In the genomic region with DNA sequence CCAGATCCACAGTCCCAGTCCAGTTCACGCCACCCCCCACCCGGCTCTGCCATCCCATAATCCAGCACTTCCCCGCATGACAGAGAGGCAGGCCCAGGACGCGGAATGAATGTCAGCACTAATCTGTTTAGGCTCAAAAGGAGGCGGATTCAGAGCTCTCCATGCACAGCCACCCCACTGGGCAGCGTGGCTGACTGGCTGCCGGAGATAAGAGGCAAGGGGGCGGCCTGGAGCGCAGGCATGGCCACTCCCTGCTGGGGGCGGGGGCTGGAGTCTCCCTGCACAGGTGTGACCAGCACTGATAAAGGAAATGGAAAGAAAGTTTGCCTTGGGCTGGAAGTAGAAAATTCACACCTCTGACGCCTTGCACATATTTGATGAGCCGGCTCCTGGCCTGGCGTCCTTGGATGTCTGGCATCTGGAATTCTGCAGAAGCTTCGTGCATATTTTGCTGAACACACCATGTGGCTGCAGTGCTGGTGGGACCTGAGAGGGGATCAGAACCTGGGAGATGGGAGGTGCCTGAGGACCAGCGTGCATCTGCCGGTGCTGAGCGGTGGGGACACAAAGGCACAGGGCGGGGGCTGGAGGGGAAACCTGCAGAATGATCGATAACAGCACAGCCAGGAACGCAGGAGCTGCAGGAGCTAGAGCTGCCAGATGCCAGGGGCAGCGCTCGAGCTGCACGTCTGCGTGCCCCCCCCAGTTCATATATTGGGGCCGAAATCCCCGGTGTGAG, we compare ENCODE assay signal across 18 cellular contexts.
DNase-seq lines count a peak whose midpoint lies in the region; ATAC-seq and TF ChIP-seq lines count a peak whose summit lies in the region.
"Had no signal": no experiment of that assay in that cellular context is flagged by ENCODE, and none has a peak within 500 bp of the region (broad histone marks: within the 10 kb centered on the region; RNA-seq: fewer than 3 reads in every experiment).

No MANE protein-coding gene starts in this region.

- H3K36me3 ChIP-seq in GM23338 (ENCODE audit: insufficient read depth) (no peaks in the 10 kb centered on the region), osteoblast (ENCODE audit: insufficient read depth, low read length) (no peaks in the 10 kb centered on the region), spleen (no peaks in the 10 kb centered on the region), OCI-LY7 (ENCODE audit: insufficient read depth, low read length) (no peaks in the 10 kb centered on the region)
- H3K36me3 ChIP-seq: Peyer's patch had no signal

- H3K27ac Mint-ChIP-seq in GM23338: no peak overlapping the region; the same call in 1 of the 2 replicates
- no peak overlapping the region for H3K27ac Mint-ChIP-seq in endothelial cell (ENCODE audit: unreplicated experiment)
- H3K27ac Mint-ChIP-seq: activated CD8-positive, alpha-beta memory T cell treated with anti-CD3 and anti-CD28 coated beads, Interleukin-2, amount 10 ng/mL, durations not matched to agents 7 days and 5 days had no signal

- H4K20me1 ChIP-seq in GM23338 (replicated peaks; ENCODE audit: insufficient read depth) (no peaks in the 10 kb centered on the region), osteoblast (ENCODE audit: insufficient read depth, low read length) (peaks cover 3% of the 10 kb centered on the region), OCI-LY7 (ENCODE audit: insufficient read depth, low read length) (no peaks in the 10 kb centered on the region)

- H3K79me2 ChIP-seq in GM23338 (replicated peaks; ENCODE audit: insufficient read depth) (no peaks in the 10 kb centered on the region; the same call in 1 of the 2 replicates), osteoblast (ENCODE audit: insufficient read depth, low read length) (no peaks in the 10 kb centered on the region), OCI-LY7 (ENCODE audit: insufficient read depth, low read depth, low read length) (no peaks in the 10 kb centered on the region)

- no TSS peak for BruUV-seq in OCI-LY7 (replicated peaks; lab: Mats Ljungman, UMichigan)

- CTCF ChIA-PET in OCI-LY7 (lab: Charles Lee; ENCODE audit: unreplicated experiment): no interaction called here

- no peaks in the 10 kb centered on the region; the same call in 2 of the 3 replicates for H3K9me3 Mint-ChIP-seq in GM23338
- no peaks in the 10 kb centered on the region for H3K9me3 Mint-ChIP-seq in endothelial cell (ENCODE audit: unreplicated experiment)
- H3K9me3 Mint-ChIP-seq: T-cell had no signal

- H3K9me3 ChIP-seq in osteoblast (ENCODE audit: low read depth, low read length): no peaks in the 10 kb centered on the region
- H3K9me3 ChIP-seq in spleen: no peaks in the 10 kb centered on the region
- H3K9me3 ChIP-seq in OCI-LY7 (ENCODE audit: low read length): no peaks in the 10 kb centered on the region
- H3K9me3 ChIP-seq: Peyer's patch had no signal

- H2AFZ ChIP-seq in GM23338 (no peak overlapping the region), osteoblast (ENCODE audit: low read length) (no peak overlapping the region), OCI-LY7 (ENCODE audit: low read length) (no peak overlapping the region)

- H3F3A ChIP-seq in GM23338 (replicated peaks; ENCODE audit: low read depth): no peaks in the 10 kb centered on the region

- H3K4me1 Mint-ChIP-seq in GM23338 (peaks cover 54% of the 10 kb centered on the region), endothelial cell (ENCODE audit: unreplicated experiment) (no peaks in the 10 kb centered on the region)
- H3K4me1 Mint-ChIP-seq: activated CD8-positive, alpha-beta memory T cell treated with anti-CD3 and anti-CD28 coated beads, Interleukin-2, amount 10 ng/mL, durations not matched to agents 7 days and 5 days; T-cell had no signal

- no peak overlapping the region for H3K27ac ChIP-seq in GM23338 (ENCODE audit: low read depth)
- H3K27ac ChIP-seq in osteoblast (ENCODE audit: low read depth, low read length): no peak overlapping the region
- H3K27ac ChIP-seq in spleen: no peak overlapping the region
- H3K27ac ChIP-seq in OCI-LY7 (ENCODE audit: low read depth, low read length, poor library complexity, severe bottlenecking): no peak overlapping the region
- H3K27ac ChIP-seq: coronary artery, Peyer's patch had no signal

- H3K27me3 ChIP-seq in GM23338 (ENCODE audit: insufficient read depth) (no peaks in the 10 kb centered on the region), osteoblast (ENCODE audit: insufficient read depth, low read length) (peaks cover 10% of the 10 kb centered on the region), spleen (replicated peaks in 1 of 7) (peaks cover 0 to 52% (median 0%) of the 10 kb centered on the region in 7 donors)
- H3K27me3 ChIP-seq: Peyer's patch had no signal

- H3K9me2 ChIP-seq in GM23338 (ENCODE audit: insufficient read depth) (peaks cover 10% of the 10 kb centered on the region), OCI-LY7 (ENCODE audit: insufficient read depth, low read length) (no peaks in the 10 kb centered on the region)

- TF ChIP-seq POLR2A in spleen (IDR thresholded peaks at IDR 0.05): no peak

- peaks cover 18% of the 10 kb centered on the region; the same call in 1 of the 2 replicates for H3K4me1 ChIP-seq in GM23338 (ENCODE audit: insufficient read depth)
- H3K4me1 ChIP-seq in osteoblast (ENCODE audit: insufficient read depth, low read length): no peaks in the 10 kb centered on the region
- no peaks in the 10 kb centered on the region for H3K4me1 ChIP-seq in spleen
- H3K4me1 ChIP-seq in OCI-LY7 (ENCODE audit: insufficient read depth, low read length, poor library complexity, severe bottlenecking): no peaks in the 10 kb centered on the region
- H3K4me1 ChIP-seq: Peyer's patch had no signal

- H3K4me3 Mint-ChIP-seq in GM23338 (peak overlapping the region; percentile 21; the same call in 2 of the 3 replicates), endothelial cell (ENCODE audit: unreplicated experiment) (no peak overlapping the region)
- H3K4me3 Mint-ChIP-seq: activated CD8-positive, alpha-beta memory T cell treated with anti-CD3 and anti-CD28 coated beads, Interleukin-2, amount 10 ng/mL, durations not matched to agents 7 days and 5 days; T-cell had no signal

- TF ChIP-seq CTCF in GM23338 (conservative IDR thresholded peaks at IDR 0.05; ENCODE audit: low read depth in 2 of 2) (0 out of 4 replicates have a peak, but pooled peaks of 1 of the 2 experiments have one; percentile 4), endothelial cell (IDR thresholded peaks at IDR 0.05; ENCODE audit: unreplicated experiment) (no peak), osteoblast (IDR thresholded peaks at IDR 0.05; ENCODE audit: extremely low read depth, low read depth, low read length) (no peak), spleen (IDR thresholded peaks at IDR 0.05 in 8 of 11, conservative IDR thresholded peaks at IDR 0.05 in 3 of 11) (no peak), OCI-LY7 (conservative IDR thresholded peaks at IDR 0.05; ENCODE audit: low read length) (no peak)

- WGBS in spleen, 5 donors: 40 to 68% (median 49%) methylated on average over 21 to 27 of the region's 27 CpGs

- peak; percentile 90 for ATAC-seq in GM23338
- ATAC-seq: activated CD8-positive, alpha-beta memory T cell treated with anti-CD3 and anti-CD28 coated beads, Interleukin-2, amount 10 ng/mL, durations not matched to agents 7 days and 5 days; left colon; T-cell had no signal

- H3K4me3 ChIP-seq in GM23338 (no peak overlapping the region), osteoblast (ENCODE audit: insufficient read depth, low read length) (no peak overlapping the region), spleen (no peak overlapping the region), OCI-LY7 (ENCODE audit: low read depth, low read length, poor library complexity, severe bottlenecking) (no peak overlapping the region)
- H3K4me3 ChIP-seq: coronary artery, Peyer's patch had no signal

- POLR2A ChIA-PET in OCI-LY7 (lab: Charles Lee): no interaction called here

- H3K36me3 Mint-ChIP-seq in GM23338 (ENCODE audit: low read depth): peaks cover 3% of the 10 kb centered on the region; the same call in 1 of the 3 replicates
- H3K36me3 Mint-ChIP-seq in endothelial cell (ENCODE audit: low read depth, unreplicated experiment): peaks cover 4% of the 10 kb centered on the region
- H3K36me3 Mint-ChIP-seq: activated CD8-positive, alpha-beta memory T cell treated with anti-CD3 and anti-CD28 coated beads, Interleukin-2, amount 10 ng/mL, durations not matched to agents 7 days and 5 days; T-cell had no signal

- H3K4me2 ChIP-seq in GM23338 (peak overlapping the region; percentile 61; the same call in 1 of the 2 replicates), osteoblast (ENCODE audit: insufficient read depth, low read length) (no peak overlapping the region), OCI-LY7 (ENCODE audit: low read length) (no peak overlapping the region)

- intact Hi-C loops in spleen (cut with DNase I; ENCODE audit: low total_unique reads) (no loop called here), OCI-LY7 (cut with micrococcal nuclease; ENCODE audit: unreplicated experiment) (no loop called here)

- DNase-seq in GM23338 (ENCODE audit: low spot score) (peak; percentile 90), NCI-H2227 treated with DMSO at 0.1 percent for 48 hours (lab: John Stamatoyannopoulos, UW) (peak; percentile 45), endothelial cell (ENCODE audit: low spot score) (peak; percentile 26), osteoblast (ENCODE audit: insufficient read length, low spot score, missing footprints) (peak; percentile 58), spleen (no peak), glomerular visceral epithelial cell (ENCODE audit: extremely low spot score) (no peak), OCI-LY7 (ENCODE audit: low spot score) (no peak), hepatic stellate cell (ENCODE audit: low spot score) (no peak)
- DNase-seq: activated CD8-positive, alpha-beta memory T cell treated with anti-CD3 and anti-CD28 coated beads, Interleukin-2, amount 10 ng/mL, durations not matched to agents 7 days and 5 days; activated gamma-delta T cell; anterior cingulate cortex; DMS 273 treated with DMSO at 0.1 percent for 48 hours; left colon; NCI-H1694 treated with DMSO at 0.1 percent for 48 hours; stimulated activated CD4-positive, alpha-beta T cell treated with anti-CD3 and anti-CD28 coated beads, Interleukin-15, amount 100 ng/mL, for 24 hours; T-cell had no signal

- peaks cover 16% of the 10 kb centered on the region for H3K27me3 Mint-ChIP-seq in GM23338 (ENCODE audit: insufficient read depth, low read depth, poor library complexity)
- H3K27me3 Mint-ChIP-seq in endothelial cell (ENCODE audit: unreplicated experiment): peaks cover 5% of the 10 kb centered on the region

TF ChIP-seq in GM23338, 12 proteins besides CTCF, POLR2A, EP300 and RAD21 (continues in another document):
- no peak for TF ChIP-seq ZNF114 (CRISPR knock-in tag; IDR thresholded peaks at IDR 0.05)

Comparison
In these comparisons a context has a peak if more than half of its experiments do, and no peak if none do; other contexts are left out.
1. DNase-seq: peak in GM23338 (single experiment), NCI-H2227 treated with DMSO at 0.1 percent for 48 hours (single experiment), endothelial cell (single experiment) and osteoblast (single experiment); none in spleen (single experiment), glomerular visceral epithelial cell (single experiment), OCI-LY7 (single experiment) and hepatic stellate cell (single experiment).